In the genomic region with DNA sequence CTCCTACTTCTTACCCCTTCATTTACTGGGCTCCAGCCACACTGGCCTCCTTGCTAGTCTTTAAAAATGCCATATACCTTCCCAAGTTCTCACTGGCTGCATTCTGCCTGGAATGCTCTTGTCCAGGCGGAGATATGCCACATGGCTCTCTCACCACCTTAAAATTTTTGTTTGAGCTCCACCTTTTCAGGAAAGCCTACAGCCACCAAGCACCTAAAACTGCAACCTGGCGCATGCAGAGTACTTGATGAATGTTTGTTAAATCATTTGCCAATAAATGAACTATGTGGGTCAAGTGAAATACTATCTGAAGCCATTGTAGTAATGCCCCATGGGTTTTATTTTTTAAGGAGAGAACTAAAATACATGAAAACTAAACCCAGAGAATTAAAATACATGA, we compare ENCODE assay signal across 15 cellular contexts. TPM values are rescaled to one million over a fixed set of nuclear protein-coding genes. Genes with fewer than 3 reads are reported as not detected.
DNase-seq lines count a peak whose midpoint lies in the region; ATAC-seq, FAIRE-seq and TF ChIP-seq lines count a peak whose summit lies in the region.
"Had no signal": no experiment of that assay in that cellular context is flagged by ENCODE, and none has a peak within 500 bp of the region (broad histone marks: within the 10 kb centered on the region; RNA-seq: fewer than 3 reads in every experiment).

No MANE protein-coding gene starts in this region.

- no peaks in the 10 kb centered on the region for H3K9me3 ChIP-seq in Caco-2

- DNase-seq in activated T-cell treated with anti-CD3 and anti-CD28 coated beads, Interleukin-2, amount 50 U/mL, for 72 hours: no peak
- DNase-seq in activated T-cell treated with anti-CD3 and anti-CD28 coated beads, Interleukin-2, amount 50 U/mL, for 1 hour: no peak
- no peak for DNase-seq in Caco-2
- DNase-seq in RCC 7860 (ENCODE audit: low spot score): no peak
- DNase-seq: C1 segment of cervical spinal cord; CD8-positive, alpha-beta memory T cell; DMS 273 treated with DMSO at 0.1 percent for 48 hours; H7; IMR-90 had no signal

- peaks cover 1 to 11% of the 10 kb centered on the region in 2 donors for H3K36me3 Mint-ChIP-seq in activated T-cell treated with anti-CD3 and anti-CD28 coated beads, Interleukin-2, amount 50 U/mL, for 72 hours (ENCODE audit: insufficient read depth in 2 of 2)
- peaks cover 69% of the 10 kb centered on the region for H3K36me3 Mint-ChIP-seq in Caco-2 (ENCODE audit: insufficient read depth, unreplicated experiment)
- H3K36me3 Mint-ChIP-seq in activated T-helper 17 cell treated with anti-CD3 and anti-CD28 coated beads, Interleukin-2, amount 50 U/mL, for 72 hours (ENCODE audit: low read depth): peaks cover 96% of the 10 kb centered on the region
- peaks cover 48% of the 10 kb centered on the region for H3K36me3 Mint-ChIP-seq in stimulated activated memory B cell treated with anti-CD40 and anti-IgM and Interleukin-4, amounts not matched to agents 10 μg/mL and 1 μg/mL and 100 μg/mL, for 72 hours

- H3K9me3 Mint-ChIP-seq in activated T-cell treated with anti-CD3 and anti-CD28 coated beads, Interleukin-2, amount 50 U/mL, for 72 hours: no peaks in the 10 kb centered on the region
- H3K9me3 Mint-ChIP-seq in Caco-2 (ENCODE audit: unreplicated experiment): no peaks in the 10 kb centered on the region
- no peaks in the 10 kb centered on the region for H3K9me3 Mint-ChIP-seq in activated T-helper 17 cell treated with anti-CD3 and anti-CD28 coated beads, Interleukin-2, amount 50 U/mL, for 72 hours
- H3K9me3 Mint-ChIP-seq in stimulated activated memory B cell treated with anti-CD40 and anti-IgM and Interleukin-4, amounts not matched to agents 10 μg/mL and 1 μg/mL and 100 μg/mL, for 72 hours: no peaks in the 10 kb centered on the region
- H3K9me3 Mint-ChIP-seq: CD8-positive, alpha-beta memory T cell; GM23338 had no signal

- no peak overlapping the region for H3K4me3 Mint-ChIP-seq in activated T-cell treated with anti-CD3 and anti-CD28 coated beads, Interleukin-2, amount 50 U/mL, for 72 hours
- no peak overlapping the region for H3K4me3 Mint-ChIP-seq in Caco-2 (ENCODE audit: unreplicated experiment)
- H3K4me3 Mint-ChIP-seq in activated T-helper 17 cell treated with anti-CD3 and anti-CD28 coated beads, Interleukin-2, amount 50 U/mL, for 72 hours: peak overlapping the region; percentile 78
- no peak overlapping the region for H3K4me3 Mint-ChIP-seq in stimulated activated memory B cell treated with anti-CD40 and anti-IgM and Interleukin-4, amounts not matched to agents 10 μg/mL and 1 μg/mL and 100 μg/mL, for 72 hours
- H3K4me3 Mint-ChIP-seq: B cell, GM23338 had no signal

- H3K4me1 ChIP-seq in Caco-2: peaks cover 48% of the 10 kb centered on the region

- no peak for TF ChIP-seq CTCF in Caco-2 (IDR thresholded peaks at IDR 0.05; ENCODE audit: insufficient read depth in 1 of 2, low read depth in 1 of 2, low read length in 1 of 2, severe bottlenecking in 1 of 2, unreplicated experiment in 1 of 2)

- ATAC-seq in activated T-cell treated with anti-CD3 and anti-CD28 coated beads, Interleukin-2, amount 50 U/mL, for 72 hours (replicated peaks in 1 of 2): no peak
- no peak for ATAC-seq in activated T-helper 17 cell treated with anti-CD3 and anti-CD28 coated beads, Interleukin-2, amount 50 U/mL, for 72 hours (replicated peaks)
- ATAC-seq in stimulated activated memory B cell treated with anti-CD40 and anti-IgM and Interleukin-4, amounts not matched to agents 10 μg/mL and 1 μg/mL and 100 μg/mL, for 72 hours: no peak
- ATAC-seq in HG03342 (IDR thresholded peaks at IDR 0.05; ENCODE audit: unreplicated experiment) (no peak), GM21723 (IDR thresholded peaks at IDR 0.05; ENCODE audit: unreplicated experiment) (no peak)
- ATAC-seq: GM23338 had no signal

- no peak for FAIRE-seq in RCC 7860 (lab: Jason Lieb, UNC)

- peak overlapping the region; percentile 79 for H3K27ac Mint-ChIP-seq in activated T-cell treated with anti-CD3 and anti-CD28 coated beads, Interleukin-2, amount 50 U/mL, for 72 hours
- H3K27ac Mint-ChIP-seq in Caco-2 (ENCODE audit: unreplicated experiment): peak overlapping the region; percentile 76
- peak overlapping the region; percentile 92 for H3K27ac Mint-ChIP-seq in activated T-helper 17 cell treated with anti-CD3 and anti-CD28 coated beads, Interleukin-2, amount 50 U/mL, for 72 hours
- peak overlapping the region; percentile 18 for H3K27ac Mint-ChIP-seq in stimulated activated memory B cell treated with anti-CD40 and anti-IgM and Interleukin-4, amounts not matched to agents 10 μg/mL and 1 μg/mL and 100 μg/mL, for 72 hours
- H3K27ac Mint-ChIP-seq: B cell, GM23338 had no signal

- H3K27me3 ChIP-seq in Caco-2 (replicated peaks; ENCODE audit: control insufficient read depth, insufficient read depth, low read length): no peaks in the 10 kb centered on the region

- H3K4me3 ChIP-seq in Caco-2 (ENCODE audit: low read depth, low read length): no peak overlapping the region
- H3K4me3 ChIP-seq: GM23338 had no signal

- no peaks in the 10 kb centered on the region; the same call in 1 of the 2 replicates for H3K36me3 ChIP-seq in Caco-2 (ENCODE audit: control insufficient read depth, insufficient read depth, low read length)

- no TSS peak for BruUV-seq in Caco-2 (replicated peaks; lab: Mats Ljungman, UMichigan)

- POLR2A ChIA-PET in Caco-2 (lab: Charles Lee): no interaction called here

- intact Hi-C loops in Caco-2 (cut with micrococcal nuclease; ENCODE audit: unreplicated experiment): no loop called here

- no peaks in the 10 kb centered on the region for H3K27me3 Mint-ChIP-seq in activated T-cell treated with anti-CD3 and anti-CD28 coated beads, Interleukin-2, amount 50 U/mL, for 72 hours (ENCODE audit: low read depth)
- no peaks in the 10 kb centered on the region for H3K27me3 Mint-ChIP-seq in Caco-2 (ENCODE audit: insufficient read depth, unreplicated experiment)
- no peaks in the 10 kb centered on the region for H3K27me3 Mint-ChIP-seq in activated T-helper 17 cell treated with anti-CD3 and anti-CD28 coated beads, Interleukin-2, amount 50 U/mL, for 72 hours
- no peaks in the 10 kb centered on the region for H3K27me3 Mint-ChIP-seq in stimulated activated memory B cell treated with anti-CD40 and anti-IgM and Interleukin-4, amounts not matched to agents 10 μg/mL and 1 μg/mL and 100 μg/mL, for 72 hours
- H3K27me3 Mint-ChIP-seq: B cell had no signal

- CTCF ChIA-PET in Caco-2 (lab: Charles Lee): no interaction called here

- H3K4me1 Mint-ChIP-seq in activated T-cell treated with anti-CD3 and anti-CD28 coated beads, Interleukin-2, amount 50 U/mL, for 72 hours (ENCODE audit: low read depth): peaks cover 52% of the 10 kb centered on the region
- peaks cover 47% of the 10 kb centered on the region for H3K4me1 Mint-ChIP-seq in Caco-2 (ENCODE audit: low read depth, unreplicated experiment)
- H3K4me1 Mint-ChIP-seq in activated T-helper 17 cell treated with anti-CD3 and anti-CD28 coated beads, Interleukin-2, amount 50 U/mL, for 72 hours: peaks cover 59% of the 10 kb centered on the region
- peaks cover 71% of the 10 kb centered on the region for H3K4me1 Mint-ChIP-seq in stimulated activated memory B cell treated with anti-CD40 and anti-IgM and Interleukin-4, amounts not matched to agents 10 μg/mL and 1 μg/mL and 100 μg/mL, for 72 hours
- H3K4me1 Mint-ChIP-seq: GM23338 had no signal

RNA-seq across cellular contexts. Expression of gene GLB1, which starts 54.3 kb away (rescaled TPM):
- total RNA-seq in activated T-cell treated with anti-CD3 and anti-CD28 coated beads, Interleukin-2, amount 50 U/mL, for 72 hours: 10 to 100 TPM; 54.1 to 55.0 TPM
- total RNA-seq in Caco-2 (2022): 307 and 324 TPM in 2 replicates
- total RNA-seq in activated T-helper 17 cell treated with anti-CD3 and anti-CD28 coated beads, Interleukin-2, amount 50 U/mL, for 72 hours: 100 to 1,000 TPM in 1 of 2 donors, 10 to 100 TPM in 1; 54.5 to 121 TPM

RNA-seq across cellular contexts. Expression of gene TMPPE, which starts 54.3 kb away (rescaled TPM):
- 1 to 10 TPM; 5.5 to 7.6 TPM for total RNA-seq in activated T-cell treated with anti-CD3 and anti-CD28 coated beads, Interleukin-2, amount 50 U/mL, for 72 hours
- 20.0 and 22.5 TPM in 2 replicates for total RNA-seq in Caco-2 (2022)
- 10 to 100 TPM in 1 of 2 donors, 1 to 10 TPM in 1; 8.8 to 12.7 TPM for total RNA-seq in activated T-helper 17 cell treated with anti-CD3 and anti-CD28 coated beads, Interleukin-2, amount 50 U/mL, for 72 hours

Comparison
In these comparisons a context has a peak if more than half of its experiments do, and no peak if none do; other contexts are left out.
1. H3K27ac Mint-ChIP-seq: peak in every context shown above with its lines; median percentile 92 in activated T-helper 17 cell treated with anti-CD3 and anti-CD28 coated beads, Interleukin-2, amount 50 U/mL, for 72 hours; 79 in activated T-cell treated with anti-CD3 and anti-CD28 coated beads, Interleukin-2, amount 50 U/mL, for 72 hours; 76 in Caco-2; 18 in stimulated activated memory B cell treated with anti-CD40 and anti-IgM and Interleukin-4, amounts not matched to agents 10 μg/mL and 1 μg/mL and 100 μg/mL, for 72 hours.